ENCODE assay signal across 8 cellular contexts in the genomic region with DNA sequence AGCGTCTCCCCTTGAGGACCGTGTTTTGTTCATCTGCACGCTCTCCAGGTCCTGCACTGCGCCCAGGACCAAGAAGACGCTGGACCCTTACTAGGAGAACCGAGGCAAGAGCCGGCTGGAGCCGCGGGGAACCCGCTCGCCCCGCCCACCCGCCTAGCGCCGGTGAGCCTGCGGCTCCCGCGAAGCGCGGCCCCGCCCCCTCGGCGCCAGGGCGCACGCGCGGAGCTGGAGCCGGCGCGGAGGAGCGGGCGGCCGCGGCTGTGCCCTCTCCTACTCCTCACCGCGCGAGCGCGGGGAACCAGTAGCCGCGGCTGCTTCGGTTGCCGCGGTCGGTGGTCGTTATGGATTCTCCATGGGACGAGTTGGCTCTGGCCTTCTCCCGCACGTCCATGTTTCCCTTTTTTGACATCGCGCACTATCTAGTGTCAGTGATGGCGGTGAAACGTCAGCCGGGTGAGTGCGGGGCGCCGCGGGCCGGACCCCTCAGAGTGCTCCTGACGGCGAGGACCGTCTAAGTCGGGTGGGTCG. TPM values are rescaled to one million over a fixed set of nuclear protein-coding genes. Genes with fewer than 3 reads are reported as not detected.
DNase-seq lines count a peak whose midpoint lies in the region; TF ChIP-seq lines count a peak whose summit lies in the region.

A gene with protein sequence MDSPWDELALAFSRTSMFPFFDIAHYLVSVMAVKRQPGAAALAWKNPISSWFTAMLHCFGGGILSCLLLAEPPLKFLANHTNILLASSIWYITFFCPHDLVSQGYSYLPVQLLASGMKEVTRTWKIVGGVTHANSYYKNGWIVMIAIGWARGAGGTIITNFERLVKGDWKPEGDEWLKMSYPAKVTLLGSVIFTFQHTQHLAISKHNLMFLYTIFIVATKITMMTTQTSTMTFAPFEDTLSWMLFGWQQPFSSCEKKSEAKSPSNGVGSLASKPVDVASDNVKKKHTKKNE (plus strand): TSS at position 222 of the 528 bp plus-strand sequence. CDS start 120 bp downstream, at position 342.

- 0% methylated on average over 18 to 60 of the region's 64 CpGs for WGBS in testis, 2 donors

- intact Hi-C loops in activated naive CD4-positive, alpha-beta T cell treated with anti-CD3 and anti-CD28 coated beads for 36 hours (cut with micrococcal nuclease), result loop anchor here (1.0 to 10.0 kb wide), 13 partner anchors 24 to 1600 kb away; partner anchors contain the start of genes ABCA1, FKTN, FSD1L and NIPSNAP3A
- intact Hi-C loops in testis (cut with DNase I; ENCODE audit: low total_unique reads), result no loop called here

- H3K9me3 Mint-ChIP-seq in activated naive CD4-positive, alpha-beta T cell treated with anti-CD3 and anti-CD28 coated beads for 36 hours, result no peaks in the 10 kb centered on the region
- H3K9me3 Mint-ChIP-seq in glutamatergic neuron (ENCODE audit: unreplicated experiment), result no peaks in the 10 kb centered on the region
- no peaks in the 10 kb centered on the region for H3K9me3 Mint-ChIP-seq in osteocyte (ENCODE audit: unreplicated experiment)

- TF ChIP-seq CTCF in glutamatergic neuron (IDR thresholded peaks at IDR 0.05; ENCODE audit: partially characterized antibody, unreplicated experiment) (no peak), osteocyte (IDR thresholded peaks at IDR 0.05) (no peak), testis (IDR thresholded peaks at IDR 0.05) (no peak)

- H3K4me1 Mint-ChIP-seq in activated naive CD4-positive, alpha-beta T cell treated with anti-CD3 and anti-CD28 coated beads for 36 hours (ENCODE audit: low read depth), result peaks cover 34% of the 10 kb centered on the region
- peaks cover 4% of the 10 kb centered on the region for H3K4me1 Mint-ChIP-seq in glutamatergic neuron (ENCODE audit: low read depth, unreplicated experiment)
- peaks cover 18% of the 10 kb centered on the region for H3K4me1 Mint-ChIP-seq in osteocyte (ENCODE audit: unreplicated experiment)

- no peak for TF ChIP-seq POLR2A in testis (IDR thresholded peaks at IDR 0.05)

- H3K4me3 Mint-ChIP-seq in activated naive CD4-positive, alpha-beta T cell treated with anti-CD3 and anti-CD28 coated beads for 36 hours, result peak within 1 kb of the TSS; percentile 90
- H3K4me3 Mint-ChIP-seq in glutamatergic neuron (ENCODE audit: unreplicated experiment) (peak within 1 kb of the TSS; percentile 86), osteocyte (ENCODE audit: unreplicated experiment) (peak within 1 kb of the TSS; percentile 84)

- peak within 1 kb of the TSS; percentile 85 to 92 for H3K4me3 ChIP-seq in testis

- peak within 1 kb of the TSS; percentile 76 to 89 for H3K27ac ChIP-seq in testis

- H3K27me3 ChIP-seq in testis, result no peaks in the 10 kb centered on the region

- no peaks in the 10 kb centered on the region for H3K36me3 Mint-ChIP-seq in activated naive CD4-positive, alpha-beta T cell treated with anti-CD3 and anti-CD28 coated beads for 36 hours (ENCODE audit: low read depth)
- H3K36me3 Mint-ChIP-seq in glutamatergic neuron (ENCODE audit: unreplicated experiment) (no peaks in the 10 kb centered on the region), osteocyte (ENCODE audit: unreplicated experiment) (no peaks in the 10 kb centered on the region)

- peaks cover 5% of the 10 kb centered on the region for H3K4me1 ChIP-seq in testis

- no peaks in the 10 kb centered on the region for H3K36me3 ChIP-seq in testis (ENCODE audit: low read depth, missing control alignments)

- no peaks in the 10 kb centered on the region for H3K9me3 ChIP-seq in testis

- CTCF ChIA-PET in activated naive CD4-positive, alpha-beta T cell treated with anti-CD3 and anti-CD28 coated beads for 36 hours (lab: Charles Lee), result interaction anchor here (1.0 to 1.7 kb wide), 4 partner anchors 8 to 107 kb away, joined by 3 to 6 read pairs (median 3); no protein-coding TSS in a partner anchor

- peak; percentile 99 for DNase-seq in GM03348 (ENCODE audit: low spot score)
- peak; percentile 39 for DNase-seq in H4 (ENCODE audit: low spot score)
- DNase-seq in Kasumi-1 (lab: John Stamatoyannopoulos, UW), result peak; percentile 65 to 73
- DNase-seq in SHP77 treated with DMSO at 0.1 percent for 48 hours (lab: John Stamatoyannopoulos, UW), result peak; percentile 23
- peak; percentile 76 for DNase-seq in activated naive CD4-positive, alpha-beta T cell treated with anti-CD3 and anti-CD28 coated beads for 36 hours
- peak; percentile 86 for DNase-seq in glutamatergic neuron
- DNase-seq in osteocyte (ENCODE audit: extremely low spot score, unreplicated experiment), result peak; percentile 93
- peak; percentile 88 for DNase-seq in testis

- peaks cover 10% of the 10 kb centered on the region for H3K27me3 Mint-ChIP-seq in activated naive CD4-positive, alpha-beta T cell treated with anti-CD3 and anti-CD28 coated beads for 36 hours (ENCODE audit: low read depth)
- H3K27me3 Mint-ChIP-seq in glutamatergic neuron (ENCODE audit: unreplicated experiment), result peaks cover 2% of the 10 kb centered on the region
- peaks cover 17% of the 10 kb centered on the region for H3K27me3 Mint-ChIP-seq in osteocyte (ENCODE audit: unreplicated experiment)

- H3K27ac Mint-ChIP-seq in activated naive CD4-positive, alpha-beta T cell treated with anti-CD3 and anti-CD28 coated beads for 36 hours, result peak within 1 kb of the TSS; percentile 75
- no peak within 1 kb of the TSS for H3K27ac Mint-ChIP-seq in glutamatergic neuron (ENCODE audit: unreplicated experiment)
- H3K27ac Mint-ChIP-seq in osteocyte (ENCODE audit: unreplicated experiment), result peak within 1 kb of the TSS; percentile 71

RNA-seq across cellular contexts. Expression of the gene that starts here (rescaled TPM):
- total RNA-seq in H4 (2014; rRNA removed; shearing (Covaris generic)), result 33.1 and 34.0 TPM in 2 replicates
- total RNA-seq in activated naive CD4-positive, alpha-beta T cell treated with anti-CD3 and anti-CD28 coated beads for 36 hours, result 10 to 100 TPM; 17.6 TPM
- 3.0 TPM for total RNA-seq in glutamatergic neuron (ENCODE audit: unreplicated experiment)
- total RNA-seq in osteocyte, result 8.0 and 10.0 TPM in 2 replicates
- 10 to 100 TPM; 22.4 to 29.9 TPM for total RNA-seq in testis
- polyA plus RNA-seq in testis (ENCODE audit: insufficient read depth, low read depth, low replicate concordance), result 55.0 TPM

Comparison
In these comparisons a context has a peak if more than half of its experiments do, and no peak if none do; other contexts are left out.
1. Peak in every context shown above with its lines: DNase-seq, H3K4me3 ChIP-seq and H3K27ac ChIP-seq.
2. DNase-seq: peak in every context shown above with its lines; median percentile 99 in GM03348; 93 in osteocyte; 88 in testis; 86 in glutamatergic neuron; 76 in activated naive CD4-positive, alpha-beta T cell treated with anti-CD3 and anti-CD28 coated beads for 36 hours; 69 in Kasumi-1; 39 in H4; 23 in SHP77 treated with DMSO at 0.1 percent for 48 hours.